ENCODE assay signal across 33 cellular contexts in genomic region chr22:34243023-34243422, GRCh38.
"Had no signal": no experiment of that assay in that cellular context is flagged by ENCODE, and none has a peak within 500 bp of the region (broad histone marks: within the 10 kb centered on the region; RNA-seq: fewer than 3 reads in every experiment).

No MANE protein-coding gene starts in this region.

- H3K27ac ChIP-seq: adrenal gland, body of pancreas, breast epithelium, VCaP had no signal

- ATAC-seq: activated naive CD4-positive, alpha-beta T cell treated with anti-CD3 and anti-CD28 coated beads, Interleukin-2, amount 50 U/mL, for 72 hours; activated T-cell treated with anti-CD3 and anti-CD28 coated beads, Interleukin-2, amount 50 U/mL, for 4 hours; body of pancreas; Panc1 had no signal

- H3K27me3 ChIP-seq: adrenal gland, body of pancreas, breast epithelium had no signal

- H3K4me1 ChIP-seq: adrenal gland, body of pancreas, breast epithelium had no signal

- DNase-seq: activated B cell treated with CpG ODN at 0.5 μM for 24 hours; activated CD4-positive, alpha-beta memory T cell treated with anti-CD3 and anti-CD28 coated beads for 36 hours; activated CD4-positive, alpha-beta T cell treated with anti-CD3 and anti-CD28 coated beads for 4 hours; activated CD4-positive, alpha-beta T cell treated with anti-CD3 and anti-CD28 coated beads, Interleukin-2, amount 50 U/mL, for 1 hour; activated CD4-positive, CD25-positive, alpha-beta regulatory T cell treated with anti-CD3 and anti-CD28 coated beads, Interleukin-2, amount 50 U/mL, for 72 hours; activated CD8-positive, alpha-beta memory T cell treated with anti-CD3 and anti-CD28 coated beads, Interleukin-2, amount 50 U/mL, for 4 hours; activated gamma-delta T cell treated with Interleukin-2 at 50 U/mL for 16 hours; activated naive CD4-positive, alpha-beta T cell treated with anti-CD3 and anti-CD28 coated beads for 36 hours; activated T-cell treated with anti-CD3 and anti-CD28 coated beads for 4 hours; activated T-cell treated with anti-CD3 and anti-CD28 coated beads, Interleukin-2, amount 50 U/mL, for 4 hours; adrenal gland; body of pancreas; caudate nucleus; cerebellar nuclear complex; NCI-H1092 treated with DMSO at 0.1 percent for 48 hours; NCI-H1417; NCI-H187 treated with DMSO at 0.1 percent for 48 hours; NCI-H2081; NCI-H2171 treated with DMSO at 0.1 percent for 48 hours; NCI-H226; NCI-H446 treated with DMSO at 0.1 percent for 48 hours; NCI-H524; NCI-H69; NCI-H82; SIG-M5; SW 1271; T-helper 1 cell; T-helper 2 cell; T-helper 9 cell had no signal

- H3K9me3 ChIP-seq: adrenal gland, body of pancreas, breast epithelium had no signal

- H3K4me3 ChIP-seq: adrenal gland, body of pancreas, breast epithelium had no signal

- H3K36me3 ChIP-seq: adrenal gland, breast epithelium had no signal
